In genomic region chr19:17262557-17262956, GRCh38 we compare ENCODE assay signal across 1 cellular context.
TF ChIP-seq lines count a peak whose summit lies in the region.

No MANE protein-coding gene starts in this region.

TF ChIP-seq in HepG2, 621 proteins besides CTCF, POLR2A, EP300 and RAD21:
- peak; percentile 38; the same call in 1 of the 2 replicates for TF ChIP-seq ZNF770 (CRISPR knock-in tag; IDR thresholded peaks at IDR 0.05)
- TF ChIP-seq, protein P1, sequence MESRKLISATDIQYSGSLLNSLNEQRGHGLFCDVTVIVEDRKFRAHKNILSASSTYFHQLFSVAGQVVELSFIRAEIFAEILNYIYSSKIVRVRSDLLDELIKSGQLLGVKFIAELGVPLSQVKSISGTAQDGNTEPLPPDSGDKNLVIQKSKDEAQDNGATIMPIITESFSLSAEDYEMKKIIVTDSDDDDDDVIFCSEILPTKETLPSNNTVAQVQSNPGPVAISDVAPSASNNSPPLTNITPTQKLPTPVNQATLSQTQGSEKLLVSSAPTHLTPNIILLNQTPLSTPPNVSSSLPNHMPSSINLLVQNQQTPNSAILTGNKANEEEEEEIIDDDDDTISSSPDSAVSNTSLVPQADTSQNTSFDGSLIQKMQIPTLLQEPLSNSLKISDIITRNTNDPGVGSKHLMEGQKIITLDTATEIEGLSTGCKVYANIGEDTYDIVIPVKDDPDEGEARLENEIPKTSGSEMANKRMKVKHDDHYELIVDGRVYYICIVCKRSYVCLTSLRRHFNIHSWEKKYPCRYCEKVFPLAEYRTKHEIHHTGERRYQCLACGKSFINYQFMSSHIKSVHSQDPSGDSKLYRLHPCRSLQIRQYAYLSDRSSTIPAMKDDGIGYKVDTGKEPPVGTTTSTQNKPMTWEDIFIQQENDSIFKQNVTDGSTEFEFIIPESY (CRISPR knock-in tag; IDR thresholded peaks at IDR 0.05): peak; percentile 44; the same call in 1 of the 2 replicates
- no peak for TF ChIP-seq ZNF543 (CRISPR knock-in tag; IDR thresholded peaks at IDR 0.05)
